Comparison of ENCODE assay signal across 18 cellular contexts in genomic region chr11:123190504-123190903, GRCh38. TPM values are rescaled to one million over a fixed set of nuclear protein-coding genes. Genes with fewer than 3 reads are reported as not detected.
DNase-seq lines count a peak whose midpoint lies in the region; ATAC-seq and TF ChIP-seq lines count a peak whose summit lies in the region.
"Had no signal": no experiment of that assay in that cellular context is flagged by ENCODE, and none has a peak within 500 bp of the region (broad histone marks: within the 10 kb centered on the region; RNA-seq: fewer than 3 reads in every experiment).

No MANE protein-coding gene starts in this region.

- BruUV-seq in A673 (replicated peaks; lab: Mats Ljungman, UMichigan), result no TSS peak

- peaks cover 44% of the 10 kb centered on the region for H3K4me1 ChIP-seq in A673 (ENCODE audit: insufficient read depth, low read length, poor library complexity, severe bottlenecking)
- H3K4me1 ChIP-seq in ascending aorta, result peaks cover 0 to 36% of the 10 kb centered on the region in 2 donors
- H3K4me1 ChIP-seq in gastroesophageal sphincter, result peaks cover 6 to 96% (median 18%) of the 10 kb centered on the region in 3 donors
- peaks cover 78% of the 10 kb centered on the region for H3K4me1 ChIP-seq in skeletal muscle satellite cell (ENCODE audit: control insufficient read depth, insufficient read depth, low read length)
- H3K4me1 ChIP-seq in testis, result peaks cover 14% of the 10 kb centered on the region

- 41 to 44% methylated on average over 3 of the region's 3 CpGs for WGBS in gastroesophageal sphincter (ENCODE audit: low coverage in 1 of 2), 2 donors
- WGBS in testis, 2 donors, result 89% methylated on average over 3 of the region's 3 CpGs

- TF ChIP-seq POLR2A in gastroesophageal sphincter (IDR thresholded peaks at IDR 0.05) (no peak), testis (IDR thresholded peaks at IDR 0.05) (no peak)

- H3K27ac ChIP-seq in A673 (ENCODE audit: low read depth, low read length, poor library complexity, severe bottlenecking), result peak overlapping the region; percentile 4
- peak overlapping the region; percentile 92 to 96 for H3K27ac ChIP-seq in ascending aorta
- H3K27ac ChIP-seq in gastroesophageal sphincter, result peak overlapping the region; percentile 22 to 95 (median 89)
- no peak overlapping the region for H3K27ac ChIP-seq in testis
- H3K27ac ChIP-seq: HL-60 had no signal

- no peaks in the 10 kb centered on the region for H3K9me3 Mint-ChIP-seq in activated naive CD4-positive, alpha-beta T cell treated with anti-CD3 and anti-CD28 coated beads, Interleukin-2, amount 50 U/mL, for 72 hours

- H3K9ac ChIP-seq in skeletal muscle satellite cell (ENCODE audit: low read depth, low read length), result peak overlapping the region; percentile 64

- TF ChIP-seq CTCF in A673 (conservative IDR thresholded peaks at IDR 0.05; ENCODE audit: low read depth, low read length) (no peak), ascending aorta (IDR thresholded peaks at IDR 0.05) (no peak), gastroesophageal sphincter (IDR thresholded peaks at IDR 0.05) (no peak), testis (IDR thresholded peaks at IDR 0.05) (no peak)

- DNase-seq in A673 (ENCODE audit: low spot score), result no peak
- DNase-seq in ascending aorta (ENCODE audit: low spot score in 2 of 2), result no peak
- no peak for DNase-seq in activated naive CD4-positive, alpha-beta T cell treated with anti-CD3 and anti-CD28 coated beads, Interleukin-2, amount 50 U/mL, for 72 hours (ENCODE audit: low spot score in 2 of 2)
- no peak for DNase-seq in SIG-M5 (lab: John Stamatoyannopoulos, UW)
- DNase-seq in testis, result no peak
- DNase-seq: 8988T, AML-193, DMS53, KBM-7, NCI-H1092, NCI-H345, PC-3 had no signal

- intact Hi-C loops in A673 (cut with micrococcal nuclease; ENCODE audit: unreplicated experiment) (no loop called here), ascending aorta (cut with DNase I) (loop anchor here (5.0 kb wide), 1 partner anchor 128 kb away; the partner anchor contains the start of gene HSPA8), testis (cut with DNase I; ENCODE audit: low total_unique reads) (no loop called here)

- POLR2A ChIA-PET in A673 (lab: Charles Lee; ENCODE audit: low non-redundant PET), result no interaction called here

- H3K36me3 ChIP-seq in A673 (ENCODE audit: insufficient read depth, low read length, poor library complexity, severe bottlenecking), result peaks cover 3% of the 10 kb centered on the region
- no peaks in the 10 kb centered on the region for H3K36me3 ChIP-seq in ascending aorta
- no peaks in the 10 kb centered on the region for H3K36me3 ChIP-seq in gastroesophageal sphincter
- H3K36me3 ChIP-seq in skeletal muscle satellite cell (ENCODE audit: insufficient read depth, low read length), result peaks cover 54% of the 10 kb centered on the region
- H3K36me3 ChIP-seq in testis (ENCODE audit: low read depth, missing control alignments), result no peaks in the 10 kb centered on the region

- no peak overlapping the region for H3K27ac Mint-ChIP-seq in activated naive CD4-positive, alpha-beta T cell treated with anti-CD3 and anti-CD28 coated beads, Interleukin-2, amount 50 U/mL, for 72 hours

- peak overlapping the region; percentile 99 for H3K4me2 ChIP-seq in skeletal muscle satellite cell (ENCODE audit: low read length)

- H3K4me3 ChIP-seq in A673 (ENCODE audit: low read depth, low read length, poor library complexity, severe bottlenecking) (no peak overlapping the region), ascending aorta (peak overlapping the region in 1 of 2 donors; percentile 76), gastroesophageal sphincter (no peak overlapping the region), skeletal muscle satellite cell (ENCODE audit: low read length) (peak overlapping the region; percentile 5), testis (no peak overlapping the region)
- H3K4me3 ChIP-seq: GM12878 had no signal

- CTCF ChIA-PET in A673 (lab: Charles Lee), result interaction anchor here (1.0 kb wide), 1 partner anchor 71 kb away, joined by 3 read pairs; no protein-coding TSS in a partner anchor

- no peaks in the 10 kb centered on the region for H3K9me3 ChIP-seq in A673 (ENCODE audit: low read depth, low read length, poor library complexity, severe bottlenecking)
- H3K9me3 ChIP-seq in ascending aorta, result no peaks in the 10 kb centered on the region
- no peaks in the 10 kb centered on the region for H3K9me3 ChIP-seq in gastroesophageal sphincter
- H3K9me3 ChIP-seq in skeletal muscle satellite cell (replicated peaks; ENCODE audit: low read length), result no peaks in the 10 kb centered on the region
- no peaks in the 10 kb centered on the region for H3K9me3 ChIP-seq in testis
- H3K9me3 ChIP-seq: Caco-2 had no signal

- ATAC-seq in gastroesophageal sphincter (no peak), GM19351 (IDR thresholded peaks at IDR 0.05; ENCODE audit: unreplicated experiment) (no peak)
- ATAC-seq in activated naive CD4-positive, alpha-beta T cell treated with anti-CD3 and anti-CD28 coated beads, Interleukin-2, amount 50 U/mL, for 72 hours, result no peak
- ATAC-seq: GM12878, PC-3 had no signal

- TF ChIP-seq EP300 in gastroesophageal sphincter (IDR thresholded peaks at IDR 0.05), result no peak

- H3K27me3 ChIP-seq in A673 (replicated peaks; ENCODE audit: insufficient read depth, low read depth, low read length, poor library complexity) (no peaks in the 10 kb centered on the region), ascending aorta (no peaks in the 10 kb centered on the region), gastroesophageal sphincter (peaks cover 15% of the 10 kb centered on the region), skeletal muscle satellite cell (ENCODE audit: control insufficient read depth, insufficient read depth, low read length) (no peaks in the 10 kb centered on the region), testis (no peaks in the 10 kb centered on the region)

- no peaks in the 10 kb centered on the region for H3K36me3 Mint-ChIP-seq in activated naive CD4-positive, alpha-beta T cell treated with anti-CD3 and anti-CD28 coated beads, Interleukin-2, amount 50 U/mL, for 72 hours

RNA-seq across cellular contexts. Expression of gene CLMP, which starts 4.5 kb away (rescaled TPM):
- 45.9 and 62.6 TPM in 2 replicates for total RNA-seq in A673 (2021)
- total RNA-seq in ascending aorta, result 70.6 TPM
- 100 to 1,000 TPM in 3 of 4 donors, 10 to 100 TPM in 1; 89.1 to 274 (median 151) TPM for total RNA-seq in gastroesophageal sphincter
- total RNA-seq in skeletal muscle satellite cell (2012; rRNA removed), result 272 and 284 TPM in 2 replicates
- total RNA-seq in activated naive CD4-positive, alpha-beta T cell treated with anti-CD3 and anti-CD28 coated beads, Interleukin-2, amount 50 U/mL, for 72 hours, result under 1 TPM; 0.41 to 0.54 TPM
- 1 to 10 TPM; 6.0 to 6.3 TPM for total RNA-seq in testis
- polyA plus RNA-seq in testis (ENCODE audit: insufficient read depth, low read depth, low replicate concordance), result 6.5 TPM

Comparison
In these comparisons a context has a peak if more than half of its experiments do, and no peak if none do; other contexts are left out.
1. H3K27ac ChIP-seq: peak in A673 (single experiment), ascending aorta (2 of 2) and gastroesophageal sphincter (4 of 4); none in testis (0 of 2).
2. RNA of gene CLMP, which starts 4.5 kb away (total RNA-seq): 89.1 to 274 TPM in gastroesophageal sphincter, 70.6 TPM in ascending aorta (single experiment), 45.9 to 62.6 TPM in A673 and 6.0 to 6.3 TPM in testis; 0.41 to 0.54 TPM in activated naive CD4-positive, alpha-beta T cell treated with anti-CD3 and anti-CD28 coated beads, Interleukin-2, amount 50 U/mL, for 72 hours; every median in the first group is over 4 times any median in the second.